In genomic region chr4:25650271-25650670, GRCh38 we compare ENCODE assay signal across 28 cellular contexts. TPM values are rescaled to one million over a fixed set of nuclear protein-coding genes. Genes with fewer than 3 reads are reported as not detected.
A peak's percentile ranks its signal among the peaks of the same experiment; 100 is the strongest.
DNase-seq lines count a peak whose midpoint lies in the region; FAIRE-seq and TF ChIP-seq lines count a peak whose summit lies in the region.
"Had no signal": no experiment of that assay in that cellular context is flagged by ENCODE, and none has a peak within 500 bp of the region (broad histone marks: within the 10 kb centered on the region; RNA-seq: fewer than 3 reads in every experiment).

No MANE protein-coding gene starts in this region.

- H3K79me2 ChIP-seq in PC-9 (ENCODE audit: low read depth) = no peaks in the 10 kb centered on the region

- no peaks in the 10 kb centered on the region for H3K9me2 ChIP-seq in PC-9 (ENCODE audit: insufficient read depth)

- H3K36me3 ChIP-seq in SJCRH30 (no peaks in the 10 kb centered on the region), kidney (ENCODE audit: control insufficient read depth in 1 of 2, insufficient read depth in 2 of 2, low read length in 2 of 2) (no peaks in the 10 kb centered on the region), PC-9 (ENCODE audit: low read depth) (no peaks in the 10 kb centered on the region)
- H3K36me3 ChIP-seq: BE2C, BLaER1 had no signal

- H3K4me3 ChIP-seq in SJCRH30 (no peak overlapping the region), kidney (ENCODE audit: low read length in 2 of 2) (no peak overlapping the region), PC-9 (no peak overlapping the region)
- H3K4me3 ChIP-seq: A549, BLaER1 had no signal

- H3K4me2 ChIP-seq in PC-9 = no peak overlapping the region
- H3K4me2 ChIP-seq: A549, BLaER1 had no signal

- intact Hi-C loops in kidney (cut with DNase I) = no loop called here
- intact Hi-C loops in PC-9 (cut with micrococcal nuclease; ENCODE audit: unreplicated experiment) = no loop called here

- H3K27me3 ChIP-seq in SJCRH30 (no peaks in the 10 kb centered on the region), PC-9 (ENCODE audit: insufficient read depth, low read depth) (no peaks in the 10 kb centered on the region)

- no peaks in the 10 kb centered on the region for H4K20me1 ChIP-seq in PC-9 (ENCODE audit: insufficient read depth)
- H4K20me1 ChIP-seq: BLaER1 had no signal

- no peak for FAIRE-seq in kidney (lab: Jason Lieb, UNC)
- FAIRE-seq: A549, GM12891, GM19239 had no signal

- POLR2A ChIA-PET in PC-9 (lab: Charles Lee; ENCODE audit: unreplicated experiment) = interaction anchor here (0.6 kb wide), 1 partner anchor 96 kb away, joined by 3 read pairs; no protein-coding TSS in a partner anchor

- H3K27me3 Mint-ChIP-seq in glutamatergic neuron (ENCODE audit: unreplicated experiment) = peaks cover 11% of the 10 kb centered on the region

- H3K27ac Mint-ChIP-seq in glutamatergic neuron (ENCODE audit: unreplicated experiment) = no peak overlapping the region
- H3K27ac Mint-ChIP-seq: CD14-positive monocyte; CD4-positive, CD25-positive, alpha-beta regulatory T cell had no signal

- no peak overlapping the region for H3K4me3 Mint-ChIP-seq in glutamatergic neuron (ENCODE audit: unreplicated experiment)
- H3K4me3 Mint-ChIP-seq: CD14-positive monocyte; CD4-positive, alpha-beta memory T cell; CD4-positive, CD25-positive, alpha-beta regulatory T cell had no signal

- DNase-seq in NCI-H82 (lab: John Stamatoyannopoulos, UW) = peak; percentile 17
- DNase-seq in NCI-H82 treated with DMSO at 0.1 percent for 48 hours (lab: John Stamatoyannopoulos, UW; ENCODE audit: unreplicated experiment) = no peak
- DNase-seq in SJCRH30 = peak; percentile 82 to 87
- DNase-seq in kidney = peak; percentile 14
- DNase-seq in PC-9 = no peak
- no peak for DNase-seq in glutamatergic neuron
- DNase-seq: BE2C; C1 segment of cervical spinal cord; CD4-positive, alpha-beta memory T cell; CD4-positive, CD25-positive, alpha-beta regulatory T cell; CD8-positive, alpha-beta memory T cell; COR-L47; DMS 273 treated with DMSO at 0.1 percent for 48 hours; DMS153; DMS53; DMS79; DND-41; EL; GF-D8 had no signal

- TF ChIP-seq CTCF in kidney (IDR thresholded peaks at IDR 0.05; ENCODE audit: borderline replicate concordance, extremely low read depth, insufficient read depth) = no peak
- no peak for TF ChIP-seq CTCF in PC-9 (conservative IDR thresholded peaks at IDR 0.05)
- no peak for TF ChIP-seq CTCF in glutamatergic neuron (IDR thresholded peaks at IDR 0.05; ENCODE audit: partially characterized antibody, unreplicated experiment)

- no peaks in the 10 kb centered on the region for H3K4me1 Mint-ChIP-seq in glutamatergic neuron (ENCODE audit: low read depth, unreplicated experiment)
- H3K4me1 Mint-ChIP-seq: CD14-positive monocyte had no signal

- H3K9me3 ChIP-seq in SJCRH30 (replicated peaks) (no peaks in the 10 kb centered on the region), kidney (ENCODE audit: control insufficient read depth in 1 of 2, low read length in 2 of 2) (no peaks in the 10 kb centered on the region), PC-9 (ENCODE audit: insufficient read depth, low read depth) (no peaks in the 10 kb centered on the region)
- H3K9me3 ChIP-seq: A549, BE2C had no signal

- BruUV-seq in PC-9 (replicated peaks; lab: Mats Ljungman, UMichigan) = no TSS peak

- no peak overlapping the region for H2AFZ ChIP-seq in PC-9

- no peaks in the 10 kb centered on the region for H3K36me3 Mint-ChIP-seq in glutamatergic neuron (ENCODE audit: unreplicated experiment)
- H3K36me3 Mint-ChIP-seq: CD14-positive monocyte; CD4-positive, alpha-beta memory T cell; CD4-positive, CD25-positive, alpha-beta regulatory T cell; CD8-positive, alpha-beta memory T cell had no signal

- H3K4me1 ChIP-seq in SJCRH30 = peaks cover 7% of the 10 kb centered on the region; the same call in 1 of the 2 replicates
- H3K4me1 ChIP-seq in kidney (ENCODE audit: control insufficient read depth in 1 of 2, insufficient read depth in 1 of 2, low read depth in 1 of 2, low read length in 2 of 2) = peaks cover 0 to 9% of the 10 kb centered on the region in 2 donors
- H3K4me1 ChIP-seq in PC-9 (replicated peaks; ENCODE audit: insufficient read depth) = no peaks in the 10 kb centered on the region
- H3K4me1 ChIP-seq: BE2C, BLaER1 had no signal

- H3K27ac ChIP-seq in SJCRH30 (peak overlapping the region; percentile 29; the same call in 1 of the 2 replicates), kidney (ENCODE audit: low read depth in 2 of 2, low read length in 2 of 2) (no peak overlapping the region), PC-9 (no peak overlapping the region)
- H3K27ac ChIP-seq: 22Rv1, A549, BLaER1 had no signal

- no peak overlapping the region for H3K9ac ChIP-seq in kidney (ENCODE audit: low read length in 2 of 2)
- H3K9ac ChIP-seq: BLaER1 had no signal

- CTCF ChIA-PET in PC-9 (lab: Charles Lee) = no interaction called here

- no peaks in the 10 kb centered on the region for H3K9me3 Mint-ChIP-seq in glutamatergic neuron (ENCODE audit: unreplicated experiment)
- H3K9me3 Mint-ChIP-seq: CD4-positive, alpha-beta memory T cell; CD8-positive, alpha-beta memory T cell had no signal

- H3F3A ChIP-seq in PC-9 (ENCODE audit: insufficient read depth, low read depth) = no peaks in the 10 kb centered on the region

RNA-seq across cellular contexts. Expression of gene SLC34A2, which starts 5.4 kb away (rescaled TPM):
- total RNA-seq in SJCRH30 (2014; rRNA removed; shearing (Covaris generic)) = not detected in 2 replicates
- total RNA-seq in kidney (694 TPM), PC-9 (2021) (not detected in 2 replicates), glutamatergic neuron (ENCODE audit: unreplicated experiment) (2.1 TPM)
- 2.9 TPM for polyA plus RNA-seq in kidney (ENCODE audit: insufficient read depth, low read depth, low replicate concordance)
- total RNA-seq: A172; CD4-positive, alpha-beta memory T cell; CD4-positive, CD25-positive, alpha-beta regulatory T cell; CD8-positive, alpha-beta memory T cell; Daoy had no signal
- polyA plus RNA-seq: AG04450; CD14-positive monocyte; CD4-positive, alpha-beta memory T cell; CD4-positive, CD25-positive, alpha-beta regulatory T cell; CD8-positive, alpha-beta memory T cell had no signal

Comparison
In these comparisons a context has a peak if more than half of its experiments do, and no peak if none do; other contexts are left out.
1. DNase-seq: peak in NCI-H82 (single experiment), SJCRH30 (2 of 2) and kidney (single experiment); none in NCI-H82 treated with DMSO at 0.1 percent for 48 hours (single experiment), PC-9 (0 of 2) and glutamatergic neuron (single experiment).
2. RNA of gene SLC34A2, which starts 5.4 kb away (total RNA-seq): 694 TPM in kidney (single experiment); 2.1 TPM in glutamatergic neuron (single experiment), not detected in PC-9 and not detected in SJCRH30; every median in the first group is over 100 times any median in the second.